Comparison of ENCODE assay signal across 10 cellular contexts in genomic region chr11:133934599-133935550, GRCh38. TPM values are rescaled to one million over a fixed set of nuclear protein-coding genes. Genes with fewer than 3 reads are reported as not detected.
DNase-seq lines count a peak whose midpoint lies in the region; ATAC-seq and TF ChIP-seq lines count a peak whose summit lies in the region.
"Had no signal": no experiment of that assay in that cellular context is flagged by ENCODE, and none has a peak within 500 bp of the region (broad histone marks: within the 10 kb centered on the region; RNA-seq: fewer than 3 reads in every experiment).

No MANE protein-coding gene starts in this region.

- H3K36me3 ChIP-seq in A673 (ENCODE audit: insufficient read depth, low read length, poor library complexity, severe bottlenecking) (no peaks in the 10 kb centered on the region), sigmoid colon (peaks cover 5 to 86% (median 25%) of the 10 kb centered on the region in 4 donors)

- POLR2A ChIA-PET in A673 (lab: Charles Lee; ENCODE audit: low non-redundant PET) = no interaction called here
- POLR2A ChIA-PET in naive thymus-derived CD8-positive, alpha-beta T cell (lab: Charles Lee) = interaction anchor here (0.6 kb wide), 1 partner anchor 112 kb away, joined by 3 read pairs; no protein-coding TSS in a partner anchor

- H3K27me3 ChIP-seq in A673 (replicated peaks; ENCODE audit: insufficient read depth, low read depth, low read length, poor library complexity) (no peaks in the 10 kb centered on the region), sigmoid colon (no peaks in the 10 kb centered on the region)

- H3K4me3 Mint-ChIP-seq in naive thymus-derived CD8-positive, alpha-beta T cell = no peak overlapping the region

- H3K9me3 ChIP-seq in A673 (ENCODE audit: low read depth, low read length, poor library complexity, severe bottlenecking) = no peaks in the 10 kb centered on the region
- H3K9me3 ChIP-seq in sigmoid colon = no peaks in the 10 kb centered on the region

- intact Hi-C loops in A673 (cut with micrococcal nuclease; ENCODE audit: unreplicated experiment) = no loop called here
- intact Hi-C loops in sigmoid colon (cut with DNase I) = no loop called here

- DNase-seq in A673 (ENCODE audit: low spot score) = peak; percentile 84
- DNase-seq in HT1080 (ENCODE audit: low read depth) = peak; percentile 86
- peak in 52 of 56 donors; percentile 33 to 92 (median 74) for DNase-seq in amygdala (lab: John Stamatoyannopoulos, UW)
- peak; percentile 79 for DNase-seq in kidney tubule cell (ENCODE audit: low spot score)
- no peak for DNase-seq in sigmoid colon
- no peak for DNase-seq in activated gamma-delta T cell treated with Interleukin-2 at 50 U/mL for 16 hours
- no peak for DNase-seq in NCI-H524 treated with DMSO at 0.1 percent for 48 hours (lab: John Stamatoyannopoulos, UW)
- DNase-seq in naive thymus-derived CD8-positive, alpha-beta T cell = no peak

- BruUV-seq in A673 (replicated peaks; lab: Mats Ljungman, UMichigan) = no TSS peak

- ATAC-seq in naive thymus-derived CD8-positive, alpha-beta T cell = no peak

- no peak for TF ChIP-seq EP300 in sigmoid colon (IDR thresholded peaks at IDR 0.05)

- no peaks in the 10 kb centered on the region for H3K27me3 Mint-ChIP-seq in naive thymus-derived CD8-positive, alpha-beta T cell

- H3K4me1 Mint-ChIP-seq in naive thymus-derived CD8-positive, alpha-beta T cell = peaks cover 0 to 10% (median 0%) of the 10 kb centered on the region in 4 donors

- H3K4me3 ChIP-seq in A673 (ENCODE audit: low read depth, low read length, poor library complexity, severe bottlenecking) = no peak overlapping the region
- H3K4me3 ChIP-seq in sigmoid colon = no peak overlapping the region

- no peaks in the 10 kb centered on the region for H3K9me3 Mint-ChIP-seq in naive thymus-derived CD8-positive, alpha-beta T cell

- H3K27ac Mint-ChIP-seq in naive thymus-derived CD8-positive, alpha-beta T cell = peak overlapping the region in 2 of 10 donors; percentile 56 to 63

- peaks cover 0 to 28% (median 2%) of the 10 kb centered on the region in 3 donors for H3K36me3 Mint-ChIP-seq in naive thymus-derived CD8-positive, alpha-beta T cell

- WGBS in sigmoid colon, 2 donors = 70 to 85% methylated on average over 33 of the region's 33 CpGs

- CTCF ChIA-PET in A673 (lab: Charles Lee) = no interaction called here

- H3K27ac ChIP-seq in A673 (ENCODE audit: low read depth, low read length, poor library complexity, severe bottlenecking) = no peak overlapping the region
- peak overlapping the region in 2 of 4 donors; percentile 27 to 57 for H3K27ac ChIP-seq in sigmoid colon
- H3K27ac ChIP-seq: VCaP had no signal

- no peak for TF ChIP-seq CTCF in A673 (conservative IDR thresholded peaks at IDR 0.05; ENCODE audit: low read depth, low read length)
- TF ChIP-seq CTCF in sigmoid colon (IDR thresholded peaks at IDR 0.05) = no peak

- H3K4me1 ChIP-seq in A673 (ENCODE audit: insufficient read depth, low read length, poor library complexity, severe bottlenecking) = no peaks in the 10 kb centered on the region
- peaks cover 0 to 3% (median 0%) of the 10 kb centered on the region in 4 donors for H3K4me1 ChIP-seq in sigmoid colon

- TF ChIP-seq POLR2A in sigmoid colon (IDR thresholded peaks at IDR 0.05) = no peak

RNA-seq across cellular contexts. Expression of gene IGSF9B, which starts 21.9 kb away (rescaled TPM):
- total RNA-seq in A673 (2021) (10.1 and 14.2 TPM in 2 replicates), sigmoid colon (10 to 100 TPM; 12.5 to 53.7 (median 19.0) TPM)
- 0.17 and 0.64 TPM in 2 replicates for total RNA-seq in HT1080 (2014; rRNA removed; shearing (Covaris generic))
- polyA plus RNA-seq in HT1080 (2015; cell fraction: cytosol; rRNA removed) = 0.83 and 0.87 TPM in 2 replicates
- 2.5 and 5.4 TPM in 2 replicates for polyA plus RNA-seq in HT1080 (2015; cell fraction: nucleus; rRNA removed)
- polyA plus RNA-seq in sigmoid colon = 1 to 10 TPM in 1 of 3 donors, under 1 TPM in 1, not detected in 1; under 0.01 to 4.4 TPM
- total RNA-seq in naive thymus-derived CD8-positive, alpha-beta T cell = 10 to 100 TPM; 16.1 TPM
- polyA plus RNA-seq in naive thymus-derived CD8-positive, alpha-beta T cell = 1 to 10 TPM in 1 of 3 donors, under 1 TPM in 2; 0.35 to 2.2 (median 0.81) TPM
- polyA plus RNA-seq: fibroblast of lung had no signal

Comparison
In these comparisons a context has a peak if more than half of its experiments do, and no peak if none do; other contexts are left out.
1. DNase-seq: peak in A673 (single experiment), HT1080 (single experiment), amygdala (52 of 56) and kidney tubule cell (single experiment); none in sigmoid colon (single experiment), activated gamma-delta T cell treated with Interleukin-2 at 50 U/mL for 16 hours (single experiment), NCI-H524 treated with DMSO at 0.1 percent for 48 hours (single experiment) and naive thymus-derived CD8-positive, alpha-beta T cell (0 of 10).